Comparison of ENCODE assay signal across 22 cellular contexts in the genomic region with DNA sequence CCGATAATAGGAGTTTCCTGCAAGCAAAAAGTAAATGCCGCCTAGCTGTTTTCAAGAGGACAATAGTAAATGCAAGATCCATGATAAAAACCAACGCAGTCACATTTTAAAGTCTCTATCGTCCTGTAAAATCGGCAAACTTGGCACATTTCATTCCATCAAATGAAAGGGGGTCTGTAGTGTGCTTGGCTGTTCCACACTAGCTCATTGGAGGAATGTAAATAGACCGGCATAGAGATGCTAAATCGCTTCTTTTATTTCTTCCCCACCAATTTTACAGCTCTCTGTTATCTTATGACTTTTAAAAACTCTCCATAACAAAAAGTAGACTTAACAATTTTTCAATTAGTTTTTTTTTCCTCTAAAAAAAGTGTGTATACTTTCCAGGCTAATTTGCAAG.
DNase-seq lines count a peak whose midpoint lies in the region; FAIRE-seq and TF ChIP-seq lines count a peak whose summit lies in the region.
"Had no signal": no experiment of that assay in that cellular context is flagged by ENCODE, and none has a peak within 500 bp of the region (broad histone marks: within the 10 kb centered on the region; RNA-seq: fewer than 3 reads in every experiment).

No MANE protein-coding gene starts in this region.

- intact Hi-C loops in lower leg skin (cut with DNase I; ENCODE audit: low total_unique reads) = no loop called here

- H3K4me2 ChIP-seq in H1 (ENCODE audit: insufficient read depth in 1 of 2, low read depth in 2 of 2, low read length in 2 of 2) = peak overlapping the region; percentile 43 to 51; a peak in 3 of 4 replicates

- H3K27me3 ChIP-seq in HAP-1 (ENCODE audit: low read depth) (no peaks in the 10 kb centered on the region), H1 (replicated peaks in 1 of 4; ENCODE audit: control insufficient read depth in 3 of 4, extremely low read depth in 1 of 4, insufficient read depth in 3 of 4, low read length in 3 of 4) (no peaks in the 10 kb centered on the region)

- H2BK120ac ChIP-seq in H1 (replicated peaks; ENCODE audit: low read depth, low read length) = no peak overlapping the region

- WGBS in H1 (ENCODE audit: extremely low coverage in 1 of 2, insufficient coverage in 1 of 2, insufficient read length in 1 of 2, insufficient replicate concordance in 2 of 2, low coverage in 1 of 2, low lambda C conversion rate in 2 of 2, missing lambda C conversion rate in 1 of 2), 2 experiments = 4% methylated on average over 7 of the region's 7 CpGs; no CpG with 5 or more reads in 1 of the 2 experiments
- 48 to 71% methylated on average over 7 of the region's 7 CpGs for WGBS in lower leg skin, 2 donors

- no peaks in the 10 kb centered on the region for H4K20me1 ChIP-seq in H1 (replicated peaks in 1 of 2; ENCODE audit: control insufficient read depth in 1 of 2, insufficient read depth in 2 of 2, low read length in 2 of 2)

- FAIRE-seq in H1 (lab: Jason Lieb, UNC) = peak; percentile 84
- FAIRE-seq: GM12891, H54, HTR-8/SVneo had no signal

- H2BK5ac ChIP-seq in H1 (ENCODE audit: low read depth, low read length) = no peak overlapping the region

- in situ Hi-C loops in HAP-1 (cut with MboI; ENCODE audit: low sequenced_read_pairs) = no loop called here

- H4K8ac ChIP-seq in H1 (ENCODE audit: extremely low read depth, insufficient read depth, low read length) = no peak overlapping the region

- TF ChIP-seq CTCF in H1 (IDR thresholded peaks at IDR 0.05; ENCODE audit: control extremely low read depth in 1 of 3, insufficient read depth in 1 of 3, low read depth in 1 of 3, low read length in 3 of 3) (no peak), lower leg skin (IDR thresholded peaks at IDR 0.05) (no peak)

- H3K4me1 ChIP-seq in HAP-1 = peaks cover 3% of the 10 kb centered on the region; the same call in 1 of the 2 replicates
- peaks cover 0 to 10% (median 4%) of the 10 kb centered on the region in 4 experiments; a peak in 5 of 7 replicates for H3K4me1 ChIP-seq in H1 (replicated peaks in 1 of 4; ENCODE audit: control insufficient read depth in 3 of 4, insufficient read depth in 4 of 4, low read length in 3 of 4)

- H2BK12ac ChIP-seq in H1 (ENCODE audit: low read depth, low read length) = no peak overlapping the region

- no peaks in the 10 kb centered on the region for H3K36me3 ChIP-seq in HAP-1 (replicated peaks)
- H3K36me3 ChIP-seq in H1 (ENCODE audit: control insufficient read depth in 2 of 4, insufficient read depth in 4 of 4, low read length in 3 of 4) = peaks cover 0 to 3% (median 0%) of the 10 kb centered on the region in 4 experiments; a peak in 1 of 8 replicates

- no peak overlapping the region for H2AFZ ChIP-seq in H1 (ENCODE audit: low read length)

- no peak overlapping the region for H4K5ac ChIP-seq in H1 (ENCODE audit: insufficient read length, low read depth, low read length)

- H3K9me3 ChIP-seq in HAP-1 (no peaks in the 10 kb centered on the region), H1 (ENCODE audit: insufficient read depth in 2 of 2, low read depth in 1 of 2, low read length in 1 of 2) (no peaks in the 10 kb centered on the region)

- H4K91ac ChIP-seq in H1 (replicated peaks; ENCODE audit: insufficient read length, low read length) = no peak overlapping the region

- no peak overlapping the region for H3K18ac ChIP-seq in H1 (ENCODE audit: extremely low read depth, low read length)

- no peak overlapping the region for H3K27ac ChIP-seq in H1 (ENCODE audit: low read depth, low read length)

- TF ChIP-seq RAD21 in H1 (IDR thresholded peaks at IDR 0.05 in 1 of 2, conservative IDR thresholded peaks at IDR 0.05 in 1 of 2; ENCODE audit: low read depth in 2 of 2, low read length in 2 of 2) = no peak

- H3K14ac ChIP-seq in H1 (ENCODE audit: insufficient read length) = no peak overlapping the region

- H2BK20ac ChIP-seq in H1 (ENCODE audit: low read length) = no peak overlapping the region

- H3K4me3 ChIP-seq in HAP-1 (no peak overlapping the region), H1 (ENCODE audit: extremely low read depth in 1 of 4, insufficient read depth in 2 of 4, low read depth in 3 of 4, low read length in 4 of 4) (peak overlapping the region in 1 of 4 experiments; percentile 46; a peak in 2 of 8 replicates), lower leg skin (ENCODE audit: low read depth, poor library complexity, severe bottlenecking) (no peak overlapping the region)

- DNase-seq in HAP-1 (ENCODE audit: low spot score in 2 of 2) = peak; percentile 29 to 66
- no peak for DNase-seq in H1 (ENCODE audit: low read depth in 1 of 2, low spot score in 2 of 2)
- DNase-seq in medulla oblongata (ENCODE audit: extremely low spot score) = peak; percentile 7
- peak; percentile 20 for DNase-seq in pons (ENCODE audit: low spot score)
- no peak for DNase-seq in lower leg skin (ENCODE audit: low spot score in 2 of 2)
- no peak for DNase-seq in SKM-1 (lab: John Stamatoyannopoulos, UW; ENCODE audit: unreplicated experiment)
- DNase-seq in SHP77 treated with DMSO at 0.1 percent for 48 hours (lab: John Stamatoyannopoulos, UW) = no peak
- DNase-seq: C1 segment of cervical spinal cord; CD8-positive, alpha-beta memory T cell; DMS53; EL; NCI-H1105; NCI-H1694; NCI-H2081 treated with DMSO at 0.1 percent for 48 hours; NCI-H446 treated with DMSO at 0.1 percent for 48 hours; NCI-H82; PC-3; RPMI8226; SIG-M5 had no signal

- no peaks in the 10 kb centered on the region for H3K23me2 ChIP-seq in H1 (ENCODE audit: low read depth, low read length)

- CTCF ChIA-PET in H1 (lab: Charles Lee; ENCODE audit: partially characterized antibody) = no interaction called here

- H3K79me1 ChIP-seq in H1 (ENCODE audit: low read depth, low read length) = no peaks in the 10 kb centered on the region

- POLR2A ChIA-PET in H1 (lab: Charles Lee; ENCODE audit: partially characterized antibody) = interaction anchor here (0.6 kb wide), 1 partner anchor 119 kb away, joined by 3 read pairs; no protein-coding TSS in a partner anchor

- H3K56ac ChIP-seq in H1 (replicated peaks; ENCODE audit: insufficient read length, low read depth, low read length) = no peak overlapping the region

- no peak overlapping the region for H3K4ac ChIP-seq in H1 (replicated peaks; ENCODE audit: insufficient read length, low read depth, low read length)

- H2AK5ac ChIP-seq in H1 (ENCODE audit: low read depth, low read length) = no peak overlapping the region

- H2BK15ac ChIP-seq in H1 (ENCODE audit: low read length) = no peak overlapping the region

- no peak overlapping the region for H3K23ac ChIP-seq in H1 (ENCODE audit: insufficient read length)

- no peak overlapping the region for H3K9ac ChIP-seq in H1 (replicated peaks in 1 of 4; ENCODE audit: extremely low read depth in 1 of 4, low read depth in 3 of 4, low read length in 3 of 4)

- TF ChIP-seq POLR2A in H1 (IDR thresholded peaks at IDR 0.05; ENCODE audit: control extremely low read depth in 1 of 2, low read depth in 2 of 2, low read length in 2 of 2) (no peak), lower leg skin (IDR thresholded peaks at IDR 0.05) (no peak)

- peaks cover 3 to 51% of the 10 kb centered on the region in 2 experiments; a peak in 3 of 4 replicates for H3K79me2 ChIP-seq in H1 (ENCODE audit: control insufficient read depth in 1 of 2, insufficient read depth in 2 of 2, low read length in 2 of 2)

- TF ChIP-seq EP300 in H1 (IDR thresholded peaks at IDR 0.05; ENCODE audit: borderline replicate concordance in 1 of 2, low read depth in 2 of 2, low read length in 2 of 2) = no peak

TF ChIP-seq in H1, 55 proteins besides CTCF, POLR2A, EP300 and RAD21 (continues in another document):
- TF ChIP-seq SIN3A (conservative IDR thresholded peaks at IDR 0.05 in 1 of 2, IDR thresholded peaks at IDR 0.05 in 1 of 2; ENCODE audit: low read depth in 1 of 2, low read length in 2 of 2) = no peak
- no peak for TF ChIP-seq POLR2AphosphoS5 (IDR thresholded peaks at IDR 0.05; ENCODE audit: low read depth, low read length)
- TF ChIP-seq EGR1 (IDR thresholded peaks at IDR 0.05; ENCODE audit: borderline replicate concordance, low read depth, low read length) = no peak
- no peak for TF ChIP-seq KDM4A (IDR thresholded peaks at IDR 0.05; ENCODE audit: low read depth, low read length, severe bottlenecking)
- TF ChIP-seq GABPA (IDR thresholded peaks at IDR 0.05; ENCODE audit: borderline replicate concordance, insufficient read depth, low read length) = no peak
- no peak for TF ChIP-seq CREB1 (IDR thresholded peaks at IDR 0.05)
- TF ChIP-seq RBBP5 (IDR thresholded peaks at IDR 0.05; ENCODE audit: borderline replicate concordance, low read depth, low read length) = no peak
- no peak for TF ChIP-seq SP2 (IDR thresholded peaks at IDR 0.05; ENCODE audit: low read length)
- no peak for TF ChIP-seq JUND (IDR thresholded peaks at IDR 0.05; ENCODE audit: low read length)
- no peak for TF ChIP-seq BCL11A (IDR thresholded peaks at IDR 0.05; ENCODE audit: low read depth in 2 of 2, low read length in 2 of 2)

Comparison
In these comparisons a context has a peak if more than half of its experiments do, and no peak if none do; other contexts are left out.
1. DNase-seq: peak in HAP-1 (2 of 2), medulla oblongata (single experiment) and pons (single experiment); none in H1 (0 of 2), lower leg skin (0 of 2), SKM-1 (single experiment) and SHP77 treated with DMSO at 0.1 percent for 48 hours (single experiment).